ENCODE assay signal across 1 cellular context in genomic region chr9:121735065-121735791, GRCh38.
TF ChIP-seq lines count a peak whose summit lies in the region.

No MANE protein-coding gene starts in this region.

TF ChIP-seq in HEK293, 187 proteins besides CTCF, POLR2A, EP300 and RAD21 (continued from another document):
- no peak for TF ChIP-seq RBAK (tag by site-specific recombination; IDR thresholded peaks at IDR 0.05)
- TF ChIP-seq ZBTB17 (tag by site-specific recombination; IDR thresholded peaks at IDR 0.05) = peak; percentile 33; the same call in 1 of the 2 replicates
- no peak for TF ChIP-seq SP3 (tag by site-specific recombination; IDR thresholded peaks at IDR 0.05)
- no peak for TF ChIP-seq ZNF639 (tag by site-specific recombination; IDR thresholded peaks at IDR 0.05)
- no peak for TF ChIP-seq PBX3 (CRISPR knock-in tag; IDR thresholded peaks at IDR 0.05)
- no peak for TF ChIP-seq ZNF19 (tag by site-specific recombination; IDR thresholded peaks at IDR 0.05; ENCODE audit: low read depth)
- TF ChIP-seq PATZ1 (tag by site-specific recombination; IDR thresholded peaks at IDR 0.05) = peak; percentile 53; the same call in 1 of the 2 replicates
- peak; percentile 44; the same call in 1 of the 2 replicates for TF ChIP-seq KLF1 (tag by site-specific recombination; IDR thresholded peaks at IDR 0.05)
- 0 out of 2 replicates have a peak, but pooled peaks have one; percentile 17 for TF ChIP-seq ZBTB6 (tag by site-specific recombination; IDR thresholded peaks at IDR 0.05)
- TF ChIP-seq KLF7 (tag by site-specific recombination; IDR thresholded peaks at IDR 0.05; ENCODE audit: borderline replicate concordance) = no peak
- TF ChIP-seq SCRT1 (tag by site-specific recombination; IDR thresholded peaks at IDR 0.05; ENCODE audit: borderline replicate concordance) = no peak
- no peak for TF ChIP-seq ZSCAN18 (tag by site-specific recombination; IDR thresholded peaks at IDR 0.05)
